Comparison of ENCODE assay signal across 38 cellular contexts in genomic region chr3:130250982-130251381, GRCh38.
"Had no signal": no experiment of that assay in that cellular context is flagged by ENCODE, and none has a peak within 500 bp of the region (broad histone marks: within the 10 kb centered on the region; RNA-seq: fewer than 3 reads in every experiment).

No MANE protein-coding gene starts in this region.

- H3K27me3 ChIP-seq: adrenal gland, ascending aorta, cardiac muscle cell had no signal

- H3K27ac Mint-ChIP-seq: activated B cell treated with CpG ODN at 0.5 μM for 24 hours; activated CD4-positive, alpha-beta memory T cell treated with anti-CD3 and anti-CD28 coated beads for 36 hours; activated CD4-positive, alpha-beta T cell treated with anti-CD3 and anti-CD28 coated beads, Interleukin-2, amount 10 ng/mL, durations not matched to agents 24 days and 14 days; activated CD8-positive, alpha-beta T cell treated with anti-CD3 and anti-CD28 coated beads for 36 hours; activated naive CD4-positive, alpha-beta T cell treated with anti-CD3 and anti-CD28 coated beads for 36 hours; activated naive CD4-positive, alpha-beta T cell treated with anti-CD3 and anti-CD28 coated beads, Interleukin-2, amount 50 U/mL, for 72 hours; activated naive CD8-positive, alpha-beta T cell treated with anti-CD3 and anti-CD28 coated beads for 36 hours; activated T-cell treated with anti-CD3 and anti-CD28 coated beads, Interleukin-2, amount 50 U/mL, for 72 hours; activated T-helper 1 cell treated with anti-CD3 and anti-CD28 coated beads, Interleukin-12 subunit alpha, Interleukin-12 subunit beta, Interleukin-2, Interleukin-4 antibody, amounts not matched to agents 30 ng/mL and 10 ng/mL and 1 ng/mL, durations not matched to agents 14 hours and 24 hours and 36 hours; activated T-helper 17 cell treated with anti-CD3 and anti-CD28 coated beads, Interleukin-2, amount 50 U/mL, for 72 hours; brain; T-helper 1 cell treated with Interleukin-12 subunit alpha and Interleukin-12 subunit beta and Interleukin-4 antibody, amounts not matched to agents 30 μg/mL and 1 μg/mL, for 36 hours; T-helper 2 cell treated with Interferon-gamma antibody and Interleukin-4, amounts not matched to agents 5 μg/mL and 100 μg/mL, for 36 hours had no signal

- H3K4me1 ChIP-seq: adrenal gland, ascending aorta had no signal

- H3K9me3 Mint-ChIP-seq: activated B cell treated with CpG ODN at 0.5 μM for 24 hours; activated CD4-positive, alpha-beta memory T cell treated with anti-CD3 and anti-CD28 coated beads for 36 hours; activated CD4-positive, alpha-beta T cell treated with anti-CD3 and anti-CD28 coated beads, Interleukin-2, amount 10 ng/mL, durations not matched to agents 24 days and 14 days; activated CD8-positive, alpha-beta T cell treated with anti-CD3 and anti-CD28 coated beads for 36 hours; activated naive CD4-positive, alpha-beta T cell treated with anti-CD3 and anti-CD28 coated beads for 36 hours; activated naive CD4-positive, alpha-beta T cell treated with anti-CD3 and anti-CD28 coated beads, Interleukin-2, amount 50 U/mL, for 72 hours; activated naive CD8-positive, alpha-beta T cell treated with anti-CD3 and anti-CD28 coated beads for 36 hours; activated T-cell treated with anti-CD3 and anti-CD28 coated beads, Interleukin-2, amount 50 U/mL, for 4 hours; activated T-cell treated with anti-CD3 and anti-CD28 coated beads, Interleukin-2, amount 50 U/mL, for 72 hours; activated T-helper 1 cell treated with anti-CD3 and anti-CD28 coated beads, Interleukin-12 subunit alpha, Interleukin-12 subunit beta, Interleukin-2, Interleukin-4 antibody, amounts not matched to agents 30 ng/mL and 10 ng/mL and 1 ng/mL, durations not matched to agents 14 hours and 24 hours and 36 hours; activated T-helper 17 cell treated with anti-CD3 and anti-CD28 coated beads, Interleukin-2, amount 50 U/mL, for 72 hours; brain; central memory CD8-positive, alpha-beta T cell; T-helper 1 cell treated with Interleukin-12 subunit alpha and Interleukin-12 subunit beta and Interleukin-4 antibody, amounts not matched to agents 30 μg/mL and 1 μg/mL, for 36 hours; T-helper 2 cell treated with Interferon-gamma antibody and Interleukin-4, amounts not matched to agents 5 μg/mL and 100 μg/mL, for 36 hours had no signal

- ATAC-seq: activated CD8-positive, alpha-beta T cell treated with anti-CD3 and anti-CD28 coated beads for 36 hours; activated naive CD4-positive, alpha-beta T cell treated with anti-CD3 and anti-CD28 coated beads, Interleukin-2, amount 50 U/mL, for 72 hours; activated T-cell treated with anti-CD3 and anti-CD28 coated beads, Interleukin-2, amount 50 U/mL, for 4 hours; activated T-cell treated with anti-CD3 and anti-CD28 coated beads, Interleukin-2, amount 50 U/mL, for 72 hours; activated T-helper 17 cell treated with anti-CD3 and anti-CD28 coated beads, Interleukin-2, amount 50 U/mL, for 72 hours had no signal

- H3K27me3 Mint-ChIP-seq: activated CD4-positive, alpha-beta T cell treated with anti-CD3 and anti-CD28 coated beads, Interleukin-2, amount 10 ng/mL, durations not matched to agents 24 days and 14 days; brain had no signal

- H3K27ac ChIP-seq: adrenal gland, ascending aorta, cardiac muscle cell, VCaP had no signal

- H3K36me3 ChIP-seq: adrenal gland, ascending aorta, cardiac muscle cell had no signal

- H3K9me3 ChIP-seq: adrenal gland, ascending aorta had no signal

- H3K4me1 Mint-ChIP-seq: activated B cell treated with CpG ODN at 0.5 μM for 24 hours; activated CD4-positive, alpha-beta T cell treated with anti-CD3 and anti-CD28 coated beads, Interleukin-2, amount 10 ng/mL, durations not matched to agents 24 days and 14 days; activated naive CD8-positive, alpha-beta T cell treated with anti-CD3 and anti-CD28 coated beads for 36 hours; activated T-helper 17 cell treated with anti-CD3 and anti-CD28 coated beads, Interleukin-2, amount 50 U/mL, for 72 hours; brain; central memory CD8-positive, alpha-beta T cell had no signal

- FAIRE-seq: bronchial epithelial cell, TTC549 had no signal

- H3K36me3 Mint-ChIP-seq: activated CD4-positive, alpha-beta memory T cell treated with anti-CD3 and anti-CD28 coated beads for 36 hours; activated naive CD4-positive, alpha-beta T cell treated with anti-CD3 and anti-CD28 coated beads, Interleukin-2, amount 50 U/mL, for 72 hours; activated naive CD8-positive, alpha-beta T cell treated with anti-CD3 and anti-CD28 coated beads for 36 hours; brain had no signal

- H3K4me3 ChIP-seq: adrenal gland, ascending aorta, cardiac muscle cell had no signal

- H3K4me3 Mint-ChIP-seq: activated B cell treated with CpG ODN at 0.5 μM for 24 hours; activated CD4-positive, alpha-beta memory T cell treated with anti-CD3 and anti-CD28 coated beads for 36 hours; activated CD4-positive, alpha-beta T cell treated with anti-CD3 and anti-CD28 coated beads, Interleukin-2, amount 10 ng/mL, durations not matched to agents 24 days and 14 days; activated CD8-positive, alpha-beta T cell treated with anti-CD3 and anti-CD28 coated beads for 36 hours; activated naive CD4-positive, alpha-beta T cell treated with anti-CD3 and anti-CD28 coated beads for 36 hours; activated naive CD8-positive, alpha-beta T cell treated with anti-CD3 and anti-CD28 coated beads for 36 hours; activated T-cell treated with anti-CD3 and anti-CD28 coated beads, Interleukin-2, amount 50 U/mL, for 4 hours; activated T-cell treated with anti-CD3 and anti-CD28 coated beads, Interleukin-2, amount 50 U/mL, for 72 hours; activated T-helper 1 cell treated with anti-CD3 and anti-CD28 coated beads, Interleukin-12 subunit alpha, Interleukin-12 subunit beta, Interleukin-2, Interleukin-4 antibody, amounts not matched to agents 30 ng/mL and 10 ng/mL and 1 ng/mL, durations not matched to agents 14 hours and 24 hours and 36 hours; activated T-helper 17 cell treated with anti-CD3 and anti-CD28 coated beads, Interleukin-2, amount 50 U/mL, for 72 hours; brain; central memory CD8-positive, alpha-beta T cell; T-helper 1 cell treated with Interleukin-12 subunit alpha and Interleukin-12 subunit beta and Interleukin-4 antibody, amounts not matched to agents 30 μg/mL and 1 μg/mL, for 36 hours; T-helper 2 cell treated with Interferon-gamma antibody and Interleukin-4, amounts not matched to agents 5 μg/mL and 100 μg/mL, for 36 hours had no signal

- DNase-seq: activated B cell treated with CpG ODN at 0.5 μM for 24 hours; activated CD4-positive, alpha-beta memory T cell treated with anti-CD3 and anti-CD28 coated beads for 36 hours; activated CD4-positive, alpha-beta T cell treated with anti-CD3 and anti-CD28 coated beads for 4 hours; activated CD4-positive, alpha-beta T cell treated with anti-CD3 and anti-CD28 coated beads, Interleukin-2, amount 10 ng/mL, durations not matched to agents 24 days and 14 days; activated CD4-positive, alpha-beta T cell treated with anti-CD3 and anti-CD28 coated beads, Interleukin-2, amount 50 U/mL, for 1 hour; activated CD4-positive, alpha-beta T cell treated with anti-CD3 and anti-CD28 coated beads, Interleukin-2, amount 50 U/mL, for 4 hours; activated CD4-positive, CD25-positive, alpha-beta regulatory T cell treated with anti-CD3 and anti-CD28 coated beads, Interleukin-2, amount 50 U/mL, for 72 hours; activated CD8-positive, alpha-beta memory T cell treated with anti-CD3 and anti-CD28 coated beads, Interleukin-2, amount 50 U/mL, for 4 hours; activated CD8-positive, alpha-beta T cell treated with anti-CD3 and anti-CD28 coated beads for 36 hours; activated effector memory CD4-positive, alpha-beta T cell treated with anti-CD3 and anti-CD28 coated beads, Interleukin-2, amount 50 U/mL, for 16 hours; activated gamma-delta T cell treated with Interleukin-2 at 50 U/mL for 16 hours; activated naive CD4-positive, alpha-beta T cell; activated naive CD4-positive, alpha-beta T cell treated with anti-CD3 and anti-CD28 coated beads for 36 hours; activated naive CD4-positive, alpha-beta T cell treated with anti-CD3 and anti-CD28 coated beads, Interleukin-2, amount 50 U/mL, for 16 hours; activated naive CD8-positive, alpha-beta T cell treated with anti-CD3 and anti-CD28 coated beads for 36 hours; activated T-cell treated with anti-CD3 and anti-CD28 coated beads for 4 hours; activated T-cell treated with anti-CD3 and anti-CD28 coated beads, Interleukin-2, amount 50 U/mL, for 1 hour; activated T-cell treated with anti-CD3 and anti-CD28 coated beads, Interleukin-2, amount 50 U/mL, for 4 hours; activated T-cell treated with anti-CD3 and anti-CD28 coated beads, Interleukin-2, amount 50 U/mL, for 72 hours; adrenal gland; amniotic stem cell; caudate nucleus; SW 1271; T-helper 1 cell; T-helper 2 cell; T-helper 9 cell had no signal
